Comparison of ENCODE assay signal across 1 cellular context in genomic region chr11:95682552-95682951, GRCh38.
TF ChIP-seq lines count a peak whose summit lies in the region.

No MANE protein-coding gene starts in this region.

TF ChIP-seq in SK-N-SH treated with all-trans-retinoic acid at 6 μM for 48 hours, 23 proteins besides CTCF, POLR2A, EP300 and RAD21 (continued from another document):
- TF ChIP-seq TSHZ2 (CRISPR knock-in tag; IDR thresholded peaks at IDR 0.05) (no peak), SNAI2 (CRISPR knock-in tag; IDR thresholded peaks at IDR 0.05) (no peak), PPARA (CRISPR knock-in tag; IDR thresholded peaks at IDR 0.05; ENCODE audit: borderline replicate concordance) (no peak), BACH2 (CRISPR knock-in tag; IDR thresholded peaks at IDR 0.05; ENCODE audit: borderline replicate concordance) (no peak), ZC3H10 (CRISPR knock-in tag; IDR thresholded peaks at IDR 0.05) (no peak), ISL1 (CRISPR knock-in tag; IDR thresholded peaks at IDR 0.05) (no peak), PATZ1 (CRISPR knock-in tag; IDR thresholded peaks at IDR 0.05; ENCODE audit: borderline replicate concordance) (no peak), CSRNP3 (CRISPR knock-in tag; IDR thresholded peaks at IDR 0.05) (no peak), ZFP30 (CRISPR knock-in tag; IDR thresholded peaks at IDR 0.05) (no peak), GLIS3 (CRISPR knock-in tag; IDR thresholded peaks at IDR 0.05) (no peak), ZFP3 (CRISPR knock-in tag; IDR thresholded peaks at IDR 0.05) (no peak), ARNTL (CRISPR knock-in tag; IDR thresholded peaks at IDR 0.05; ENCODE audit: borderline replicate concordance, low read depth) (no peak), RARB (CRISPR knock-in tag; IDR thresholded peaks at IDR 0.05) (no peak)
TF ChIP-seq in SK-N-SH treated with all-trans-retinoic acid at 6 μM for 48 hours: peak in this region for 0.
